Comparison of ENCODE assay signal across 7 cellular contexts in the genomic region with DNA sequence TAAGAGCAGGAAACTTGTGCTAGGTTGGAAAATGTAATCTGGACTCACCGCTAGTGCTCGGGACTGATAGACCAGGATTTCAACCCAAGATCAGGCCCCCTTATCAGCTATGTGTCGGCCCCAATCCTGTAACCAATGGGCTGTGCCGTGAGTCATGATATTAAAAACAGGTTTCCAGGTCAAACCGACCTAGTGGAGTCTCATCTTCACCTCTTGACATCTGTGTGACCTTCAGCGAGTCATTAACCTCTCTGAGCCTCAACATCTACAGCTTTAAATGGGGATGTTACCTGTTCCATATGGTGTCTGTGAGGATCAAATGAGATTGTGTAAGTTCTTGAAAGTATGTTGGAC. TPM values are rescaled to one million over a fixed set of nuclear protein-coding genes. Genes with fewer than 3 reads are reported as not detected.
DNase-seq lines count a peak whose midpoint lies in the region; ATAC-seq lines count a peak whose summit lies in the region.

No MANE protein-coding gene starts in this region.

- peak; percentile 27 for DNase-seq in activated naive CD8-positive, alpha-beta T cell treated with anti-CD3 and anti-CD28 coated beads, Interleukin-2, amount 50 U/mL, for 24 hours
- no peak for DNase-seq in SKM-1 treated with dmso at 0.1 percent for 144 hours (lab: John Stamatoyannopoulos, UW; ENCODE audit: unreplicated experiment)
- DNase-seq in D341Med (ENCODE audit: low spot score), result no peak

- peak overlapping the region; percentile 94 for H3K27ac Mint-ChIP-seq in activated naive CD8-positive, alpha-beta T cell treated with anti-CD3 and anti-CD28 coated beads, Interleukin-2, amount 50 U/mL, for 24 hours

- H3K9me3 ChIP-seq in thymus (ENCODE audit: control insufficient read depth), result no peaks in the 10 kb centered on the region

- H3K9me3 Mint-ChIP-seq in activated naive CD8-positive, alpha-beta T cell treated with anti-CD3 and anti-CD28 coated beads, Interleukin-2, amount 50 U/mL, for 24 hours, result no peaks in the 10 kb centered on the region

- peaks cover 44% of the 10 kb centered on the region for H3K4me1 Mint-ChIP-seq in activated naive CD8-positive, alpha-beta T cell treated with anti-CD3 and anti-CD28 coated beads, Interleukin-2, amount 50 U/mL, for 24 hours

- H3K4me3 ChIP-seq in thymus (ENCODE audit: low read length), result peak overlapping the region; percentile 75

- peaks cover 2% of the 10 kb centered on the region for H3K27me3 Mint-ChIP-seq in activated naive CD8-positive, alpha-beta T cell treated with anti-CD3 and anti-CD28 coated beads, Interleukin-2, amount 50 U/mL, for 24 hours

- H3K27me3 ChIP-seq in layer of hippocampus (ENCODE audit: control insufficient read depth, insufficient read depth, low read length), result no peaks in the 10 kb centered on the region
- H3K27me3 ChIP-seq in thymus (ENCODE audit: control insufficient read depth, insufficient read depth), result no peaks in the 10 kb centered on the region

- peaks cover 17% of the 10 kb centered on the region for H3K4me1 ChIP-seq in thymus (ENCODE audit: control insufficient read depth, insufficient read depth, low read length)

- H3K27ac ChIP-seq in layer of hippocampus (ENCODE audit: low read depth, low read length), result peak overlapping the region; percentile 66
- H3K27ac ChIP-seq in thymus (ENCODE audit: low read depth), result peak overlapping the region; percentile 56

- 4% methylated on average over 6 of the region's 6 CpGs for WGBS in thymus

- peaks cover 17% of the 10 kb centered on the region for H3K36me3 ChIP-seq in thymus (ENCODE audit: control insufficient read depth, insufficient read depth)

- H3K4me3 Mint-ChIP-seq in activated naive CD8-positive, alpha-beta T cell treated with anti-CD3 and anti-CD28 coated beads, Interleukin-2, amount 50 U/mL, for 24 hours, result peak overlapping the region; percentile 94

- ATAC-seq in GM18511 (IDR thresholded peaks at IDR 0.05; ENCODE audit: unreplicated experiment), result peak; percentile 15
- ATAC-seq in HG03342 (IDR thresholded peaks at IDR 0.05; ENCODE audit: unreplicated experiment), result peak; percentile 3
- ATAC-seq in activated naive CD8-positive, alpha-beta T cell treated with anti-CD3 and anti-CD28 coated beads, Interleukin-2, amount 50 U/mL, for 24 hours, result peak; percentile 42

- peaks cover 40% of the 10 kb centered on the region for H3K36me3 Mint-ChIP-seq in activated naive CD8-positive, alpha-beta T cell treated with anti-CD3 and anti-CD28 coated beads, Interleukin-2, amount 50 U/mL, for 24 hours (ENCODE audit: low read depth)

RNA-seq across cellular contexts. Expression of gene PMM2, which starts 0.5 kb away (rescaled TPM):
- 18.6 TPM for polyA plus RNA-seq in thymus

RNA-seq across cellular contexts. Expression of gene TMEM186, which starts 0.7 kb away (rescaled TPM):
- 14.2 TPM for polyA plus RNA-seq in thymus
